Comparison of ENCODE assay signal across 19 cellular contexts in genomic region chr3:67529337-67529736, GRCh38.
DNase-seq lines count a peak whose midpoint lies in the region; ATAC-seq and TF ChIP-seq lines count a peak whose summit lies in the region.
"Had no signal": no experiment of that assay in that cellular context is flagged by ENCODE, and none has a peak within 500 bp of the region (broad histone marks: within the 10 kb centered on the region; RNA-seq: fewer than 3 reads in every experiment).

No MANE protein-coding gene starts in this region.

- DNase-seq in SK-N-SH (no peak), NCI-H82 treated with DMSO at 0.1 percent for 48 hours (lab: John Stamatoyannopoulos, UW; ENCODE audit: unreplicated experiment) (peak; percentile 14), fibroblast of gingiva (ENCODE audit: low read depth) (peak; percentile 21), gastrocnemius medialis (no peak), occipital lobe (lab: John Stamatoyannopoulos, UW) (no peak), Calu3 (no peak)
- no peak for DNase-seq in stimulated activated naive CD8-positive, alpha-beta T cell treated with anti-CD3 and anti-CD28 coated beads, Interleukin-15, amount 100 ng/mL, for 72 hours
- DNase-seq: activated B cell treated with CpG ODN at 0.5 μM for 24 hours; activated effector memory CD4-positive, alpha-beta T cell treated with anti-CD3 and anti-CD28 coated beads, Interleukin-2, amount 50 U/mL, for 16 hours; colonic mucosa; KBM-7; NCI-H1436; nucleus accumbens; T-helper 1 cell; upper lobe of left lung had no signal

- peaks cover 19% of the 10 kb centered on the region for H3F3A ChIP-seq in SK-N-SH (replicated peaks; ENCODE audit: insufficient read depth)

- no peak overlapping the region for H3K4me2 ChIP-seq in SK-N-SH

- no peaks in the 10 kb centered on the region for H3K27me3 Mint-ChIP-seq in Calu3 (ENCODE audit: unreplicated experiment)
- H3K27me3 Mint-ChIP-seq in stimulated activated naive CD8-positive, alpha-beta T cell treated with anti-CD3 and anti-CD28 coated beads, Interleukin-15, amount 100 ng/mL, for 72 hours: no peaks in the 10 kb centered on the region
- H3K27me3 Mint-ChIP-seq: activated B cell treated with CpG ODN at 0.5 μM for 24 hours; stimulated activated memory B cell treated with anti-CD40 and anti-IgM and Interleukin-4, amounts not matched to agents 10 μg/mL and 1 μg/mL and 100 μg/mL, for 72 hours had no signal

- no TSS peak for BruUV-seq in Calu3 (replicated peaks; lab: Mats Ljungman, UMichigan)

- in situ Hi-C loops in gastrocnemius medialis (cut with MboI; ENCODE audit: low sequenced_read_pairs in 4 of 4): no loop called here

- peaks cover 4% of the 10 kb centered on the region for H3K36me3 Mint-ChIP-seq in Calu3 (ENCODE audit: insufficient read depth, unreplicated experiment)

- H3K4me1 ChIP-seq in SK-N-SH (ENCODE audit: control insufficient read depth in 1 of 2, insufficient read depth in 2 of 2, low read depth in 1 of 2, low read length in 1 of 2): peaks cover 0 to 22% of the 10 kb centered on the region in 2 experiments; a peak in 2 of 4 replicates
- peaks cover 3 to 20% of the 10 kb centered on the region in 2 donors for H3K4me1 ChIP-seq in gastrocnemius medialis
- H3K4me1 ChIP-seq: colonic mucosa had no signal

- no peak for TF ChIP-seq EP300 in SK-N-SH (IDR thresholded peaks at IDR 0.05; ENCODE audit: borderline replicate concordance in 1 of 2, low read depth in 1 of 2, low read length in 1 of 2)

- no peaks in the 10 kb centered on the region for H4K20me1 ChIP-seq in SK-N-SH (ENCODE audit: insufficient read depth)

- H3K27ac ChIP-seq in SK-N-SH (ENCODE audit: low read depth in 2 of 2, low read length in 1 of 2) (no peak overlapping the region), gastrocnemius medialis (no peak overlapping the region)
- H3K27ac ChIP-seq: colonic mucosa, skin epidermis, upper lobe of left lung had no signal

- WGBS in SK-N-SH (ENCODE audit: low lambda C conversion rate): 96% methylated on average over 1 of the region's 1 CpG

- H3K4me3 ChIP-seq in SK-N-SH (ENCODE audit: low read depth in 2 of 2, low read length in 1 of 2): no peak overlapping the region
- no peak overlapping the region for H3K4me3 ChIP-seq in gastrocnemius medialis
- H3K4me3 ChIP-seq: colonic mucosa, skin epidermis, upper lobe of left lung had no signal

- intact Hi-C loops in gastrocnemius medialis (cut with DNase I; ENCODE audit: low total_unique reads): no loop called here
- intact Hi-C loops in Calu3 (cut with micrococcal nuclease; ENCODE audit: unreplicated experiment): no loop called here

- no peaks in the 10 kb centered on the region for H3K4me1 Mint-ChIP-seq in Calu3 (ENCODE audit: low read depth, unreplicated experiment)
- H3K4me1 Mint-ChIP-seq in stimulated activated naive CD8-positive, alpha-beta T cell treated with anti-CD3 and anti-CD28 coated beads, Interleukin-15, amount 100 ng/mL, for 72 hours: peaks cover 11% of the 10 kb centered on the region
- H3K4me1 Mint-ChIP-seq: CD14-positive monocyte had no signal

- POLR2A ChIA-PET in SK-N-SH (lab: Yijun Ruan, JAX): no interaction called here

- no peaks in the 10 kb centered on the region for H3K9me3 Mint-ChIP-seq in Calu3 (ENCODE audit: low read depth, unreplicated experiment)
- H3K9me3 Mint-ChIP-seq in stimulated activated naive CD8-positive, alpha-beta T cell treated with anti-CD3 and anti-CD28 coated beads, Interleukin-15, amount 100 ng/mL, for 72 hours: peaks cover 0 to 3% of the 10 kb centered on the region in 2 donors
- H3K9me3 Mint-ChIP-seq: activated B cell treated with CpG ODN at 0.5 μM for 24 hours; stimulated activated memory B cell treated with anti-CD40 and anti-IgM and Interleukin-4, amounts not matched to agents 10 μg/mL and 1 μg/mL and 100 μg/mL, for 72 hours had no signal

- H3K9ac ChIP-seq in SK-N-SH: no peak overlapping the region

- H3K27me3 ChIP-seq in SK-N-SH (ENCODE audit: insufficient read depth): no peaks in the 10 kb centered on the region
- no peaks in the 10 kb centered on the region for H3K27me3 ChIP-seq in gastrocnemius medialis
- H3K27me3 ChIP-seq: colonic mucosa, upper lobe of left lung had no signal

- H3K79me2 ChIP-seq in SK-N-SH (ENCODE audit: insufficient read depth): peaks cover 10% of the 10 kb centered on the region

- no peak for TF ChIP-seq POLR2A in gastrocnemius medialis (IDR thresholded peaks at IDR 0.05)

- TF ChIP-seq CTCF in SK-N-SH (IDR thresholded peaks at IDR 0.05) (peak; percentile 14; the same call in 1 of the 2 replicates), gastrocnemius medialis (IDR thresholded peaks at IDR 0.05 in 4 of 5, conservative IDR thresholded peaks at IDR 0.05 in 1 of 5) (peak in 1 of 5 experiments; percentile 25), Calu3 (IDR thresholded peaks at IDR 0.05; ENCODE audit: unreplicated experiment) (no peak)

- H3K9me2 ChIP-seq in SK-N-SH: no peaks in the 10 kb centered on the region

- H3K4me3 Mint-ChIP-seq in Calu3 (ENCODE audit: low read depth, unreplicated experiment): no peak overlapping the region
- no peak overlapping the region for H3K4me3 Mint-ChIP-seq in stimulated activated naive CD8-positive, alpha-beta T cell treated with anti-CD3 and anti-CD28 coated beads, Interleukin-15, amount 100 ng/mL, for 72 hours
- H3K4me3 Mint-ChIP-seq: activated B cell treated with CpG ODN at 0.5 μM for 24 hours; CD14-positive monocyte; stimulated activated memory B cell treated with anti-CD40 and anti-IgM and Interleukin-4, amounts not matched to agents 10 μg/mL and 1 μg/mL and 100 μg/mL, for 72 hours had no signal

- TF ChIP-seq RAD21 in SK-N-SH (IDR thresholded peaks at IDR 0.05; ENCODE audit: low read length): 0 out of 2 replicates have a peak, but pooled peaks have one; percentile 4

- CTCF ChIA-PET in SK-N-SH (lab: Yijun Ruan, JAX): interaction anchor here (1.1 kb wide), 1 partner anchor 28 kb away, joined by 3 read pairs; no protein-coding TSS in a partner anchor
- CTCF ChIA-PET in Calu3 (lab: Charles Lee): no interaction called here

- no peak; the same call in 2 of the 3 replicates for ATAC-seq in SK-N-SH treated with all-trans-retinoic acid at 6 μM for 48 hours
- peak; percentile 26 to 56 for ATAC-seq in gastrocnemius medialis
- ATAC-seq in stimulated activated naive CD8-positive, alpha-beta T cell treated with anti-CD3 and anti-CD28 coated beads, Interleukin-15, amount 100 ng/mL, for 72 hours: no peak
- ATAC-seq: stimulated activated memory B cell treated with anti-CD40 and anti-IgM and Interleukin-4, amounts not matched to agents 10 μg/mL and 1 μg/mL and 100 μg/mL, for 72 hours had no signal

- no peak overlapping the region for H3K27ac Mint-ChIP-seq in Calu3 (ENCODE audit: unreplicated experiment)
- H3K27ac Mint-ChIP-seq in stimulated activated naive CD8-positive, alpha-beta T cell treated with anti-CD3 and anti-CD28 coated beads, Interleukin-15, amount 100 ng/mL, for 72 hours: no peak overlapping the region
- H3K27ac Mint-ChIP-seq: activated B cell treated with CpG ODN at 0.5 μM for 24 hours; stimulated activated memory B cell treated with anti-CD40 and anti-IgM and Interleukin-4, amounts not matched to agents 10 μg/mL and 1 μg/mL and 100 μg/mL, for 72 hours had no signal

- H3K36me3 ChIP-seq in SK-N-SH (replicated peaks in 1 of 2; ENCODE audit: control insufficient read depth in 1 of 2, insufficient read depth in 2 of 2, low read length in 1 of 2): peaks cover 8 to 9% of the 10 kb centered on the region in 2 experiments
- H3K36me3 ChIP-seq in gastrocnemius medialis: no peaks in the 10 kb centered on the region
- H3K36me3 ChIP-seq: colonic mucosa had no signal

- H3K9me3 ChIP-seq in SK-N-SH (no peaks in the 10 kb centered on the region), gastrocnemius medialis (no peaks in the 10 kb centered on the region)
- H3K9me3 ChIP-seq: colonic mucosa, upper lobe of left lung had no signal

- no peak overlapping the region for H2AFZ ChIP-seq in SK-N-SH (ENCODE audit: low read depth)

TF ChIP-seq in SK-N-SH, 30 proteins besides CTCF, POLR2A, EP300 and RAD21 (continues in another document):
- TF ChIP-seq, protein P1, sequence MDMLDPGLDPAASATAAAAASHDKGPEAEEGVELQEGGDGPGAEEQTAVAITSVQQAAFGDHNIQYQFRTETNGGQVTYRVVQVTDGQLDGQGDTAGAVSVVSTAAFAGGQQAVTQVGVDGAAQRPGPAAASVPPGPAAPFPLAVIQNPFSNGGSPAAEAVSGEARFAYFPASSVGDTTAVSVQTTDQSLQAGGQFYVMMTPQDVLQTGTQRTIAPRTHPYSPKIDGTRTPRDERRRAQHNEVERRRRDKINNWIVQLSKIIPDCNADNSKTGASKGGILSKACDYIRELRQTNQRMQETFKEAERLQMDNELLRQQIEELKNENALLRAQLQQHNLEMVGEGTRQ (IDR thresholded peaks at IDR 0.05; ENCODE audit: borderline replicate concordance, low read depth, low read length): no peak

TF ChIP-seq in SK-N-SH treated with all-trans-retinoic acid at 6 μM for 48 hours, 23 proteins besides CTCF, POLR2A, EP300 and RAD21 (continues in another document):
- TF ChIP-seq RARB (CRISPR knock-in tag; IDR thresholded peaks at IDR 0.05): no peak
- no peak for TF ChIP-seq CSRNP3 (CRISPR knock-in tag; IDR thresholded peaks at IDR 0.05)
- TF ChIP-seq TCF4 (CRISPR knock-in tag; IDR thresholded peaks at IDR 0.05; ENCODE audit: borderline replicate concordance): no peak
- no peak for TF ChIP-seq BACH2 (CRISPR knock-in tag; IDR thresholded peaks at IDR 0.05; ENCODE audit: borderline replicate concordance)
- no peak for TF ChIP-seq OSR1 (CRISPR knock-in tag; IDR thresholded peaks at IDR 0.05)
- TF ChIP-seq GLIS3 (CRISPR knock-in tag; IDR thresholded peaks at IDR 0.05): no peak

Comparison
In these comparisons a context has a peak if more than half of its experiments do, and no peak if none do; other contexts are left out.
1. DNase-seq: peak in NCI-H82 treated with DMSO at 0.1 percent for 48 hours (single experiment) and fibroblast of gingiva (single experiment); none in SK-N-SH (single experiment), gastrocnemius medialis (0 of 2), occipital lobe (single experiment), Calu3 (single experiment) and stimulated activated naive CD8-positive, alpha-beta T cell treated with anti-CD3 and anti-CD28 coated beads, Interleukin-15, amount 100 ng/mL, for 72 hours (0 of 2).
2. ATAC-seq: peak in gastrocnemius medialis (2 of 2); none in SK-N-SH treated with all-trans-retinoic acid at 6 μM for 48 hours (single experiment) and stimulated activated naive CD8-positive, alpha-beta T cell treated with anti-CD3 and anti-CD28 coated beads, Interleukin-15, amount 100 ng/mL, for 72 hours (single experiment).